In the genomic region with DNA sequence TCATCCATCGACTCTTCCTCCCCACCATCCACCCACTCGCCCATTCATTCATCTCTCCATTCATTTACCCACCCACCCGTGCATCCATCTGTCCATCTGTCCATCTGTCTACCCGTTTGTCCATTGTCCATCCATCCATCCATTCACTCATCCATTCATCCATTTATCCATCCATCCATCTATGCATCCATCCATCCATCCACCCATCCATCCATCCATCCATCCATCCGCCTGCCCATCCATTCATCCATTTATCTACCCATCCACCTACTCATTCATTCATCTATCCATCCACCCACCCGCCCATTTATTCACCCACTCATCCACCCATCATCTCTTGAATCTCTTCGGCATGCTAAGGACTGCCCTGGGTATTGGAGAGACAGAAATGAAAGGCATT, we compare ENCODE assay signal across 21 cellular contexts. TPM values are rescaled to one million over a fixed set of nuclear protein-coding genes. Genes with fewer than 3 reads are reported as not detected.
"Had no signal": no experiment of that assay in that cellular context is flagged by ENCODE, and none has a peak within 500 bp of the region (broad histone marks: within the 10 kb centered on the region; RNA-seq: fewer than 3 reads in every experiment).

No MANE protein-coding gene starts in this region.

- H3K27me3 ChIP-seq: heart left ventricle, vagina had no signal

- H3K4me1 Mint-ChIP-seq: activated naive CD4-positive, alpha-beta T cell treated with anti-CD3 and anti-CD28 coated beads, Interleukin-2, amount 10 ng/mL, durations not matched to agents 7 days and 5 days; T-helper 17 cell had no signal

- H3K9me3 ChIP-seq: heart left ventricle, vagina had no signal

- ATAC-seq: esophagus mucosa, heart left ventricle, left cardiac atrium, right cardiac atrium, T-helper 17 cell had no signal

- H3K9me3 Mint-ChIP-seq: activated CD4-positive, alpha-beta memory T cell treated with anti-CD3 and anti-CD28 coated beads for 36 hours; activated naive CD4-positive, alpha-beta T cell treated with anti-CD3 and anti-CD28 coated beads, Interleukin-2, amount 10 ng/mL, durations not matched to agents 7 days and 5 days; brain; memory B cell; stimulated activated naive CD8-positive, alpha-beta T cell treated with anti-CD3 and anti-CD28 coated beads, Interleukin-15, Interleukin-2, amounts not matched to agents 100 ng/mL and 50 ng/mL, for 24 hours had no signal

- H3K4me3 Mint-ChIP-seq: activated CD4-positive, alpha-beta memory T cell treated with anti-CD3 and anti-CD28 coated beads for 36 hours; activated naive CD4-positive, alpha-beta T cell treated with anti-CD3 and anti-CD28 coated beads, Interleukin-2, amount 10 ng/mL, durations not matched to agents 7 days and 5 days; brain; memory B cell; stimulated activated naive CD8-positive, alpha-beta T cell treated with anti-CD3 and anti-CD28 coated beads, Interleukin-15, Interleukin-2, amounts not matched to agents 100 ng/mL and 50 ng/mL, for 24 hours; T-helper 17 cell had no signal

- H3K36me3 Mint-ChIP-seq: activated CD4-positive, alpha-beta memory T cell treated with anti-CD3 and anti-CD28 coated beads for 36 hours; activated naive CD4-positive, alpha-beta T cell treated with anti-CD3 and anti-CD28 coated beads, Interleukin-2, amount 10 ng/mL, durations not matched to agents 7 days and 5 days; brain; memory B cell had no signal

- H2AFZ ChIP-seq: parathyroid adenoma had no signal

- H3K4me3 ChIP-seq: heart left ventricle, vagina had no signal

- H3K27me3 Mint-ChIP-seq: brain had no signal

- H3K36me3 ChIP-seq: heart left ventricle, vagina had no signal

- H3K9ac ChIP-seq: parathyroid adenoma had no signal

- DNase-seq: activated CD4-positive, alpha-beta memory T cell treated with anti-CD3 and anti-CD28 coated beads for 36 hours; activated CD4-positive, alpha-beta T cell treated with anti-CD3 and anti-CD28 coated beads for 48 hours; activated effector memory CD4-positive, alpha-beta T cell treated with anti-CD3 and anti-CD28 coated beads, Interleukin-2, amount 50 U/mL, for 16 hours; activated naive CD4-positive, alpha-beta T cell treated with anti-CD3 and anti-CD28 coated beads, Interleukin-2, amount 10 ng/mL, durations not matched to agents 7 days and 5 days; amygdala; caudate nucleus; effector memory CD4-positive, alpha-beta T cell; heart left ventricle; left cardiac atrium; nucleus accumbens; stimulated activated CD4-positive, alpha-beta T cell treated with anti-CD3 and anti-CD28 coated beads, Interleukin-12 subunit alpha, Interleukin-12 subunit beta, amount 100 ng/mL, for 4 hours; stimulated activated CD4-positive, alpha-beta T cell treated with anti-CD3 and anti-CD28 coated beads, Interleukin-4, amount 100 ng/mL, for 4 hours; T-helper 17 cell; trophoblast cell had no signal

- H3K27ac ChIP-seq: parathyroid adenoma had no signal

RNA-seq across cellular contexts. Expression of gene ARHGEF10L, which starts 18.5 kb away (rescaled TPM):
- total RNA-seq: activated CD4-positive, alpha-beta memory T cell treated with anti-CD3 and anti-CD28 coated beads for 36 hours had no signal
